ENCODE assay signal across 27 cellular contexts in the genomic region with DNA sequence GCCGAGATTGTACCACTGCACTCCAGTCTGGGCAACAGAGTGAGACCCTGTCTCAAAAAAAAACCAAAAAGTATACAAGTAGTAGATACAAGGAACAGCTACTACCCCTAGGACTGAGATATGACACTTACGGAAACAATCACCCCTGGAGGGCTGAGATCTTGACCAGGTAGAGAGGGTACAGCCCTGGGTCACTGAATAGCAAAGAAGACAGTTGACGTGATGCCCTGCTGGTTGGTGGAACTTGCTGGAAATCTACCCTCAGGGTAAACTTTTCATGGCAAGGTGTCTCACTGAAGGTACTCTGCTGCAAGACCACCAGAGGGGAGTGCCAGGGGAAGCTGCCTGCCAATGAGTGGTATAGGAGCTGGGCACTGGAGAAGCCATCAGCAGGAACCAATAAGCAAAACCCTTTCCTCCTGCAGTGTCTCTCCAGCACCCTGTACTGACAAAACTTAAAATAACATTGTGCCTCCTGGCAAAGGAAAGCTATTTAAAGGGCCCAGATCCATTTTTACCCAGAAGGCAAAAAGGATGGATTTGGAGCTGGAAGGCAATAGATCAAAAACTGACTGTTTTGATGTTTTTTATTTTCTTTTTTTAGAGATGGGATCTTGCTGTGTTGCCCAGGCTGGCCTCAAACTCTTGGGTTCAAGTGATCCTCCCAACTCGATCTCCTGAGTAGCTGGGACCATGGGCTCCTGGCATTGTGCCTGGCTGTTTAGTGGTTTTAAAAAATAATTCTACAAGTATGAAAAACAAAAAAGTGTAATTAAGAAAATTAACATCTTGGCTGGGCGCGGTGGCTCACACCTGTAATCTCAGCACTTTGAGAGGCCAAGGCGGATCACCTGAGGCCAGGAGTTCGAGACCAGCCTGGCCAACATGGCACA.
"Had no signal": no experiment of that assay in that cellular context is flagged by ENCODE, and none has a peak within 500 bp of the region (broad histone marks: within the 10 kb centered on the region; RNA-seq: fewer than 3 reads in every experiment).

No MANE protein-coding gene starts in this region.

- H3K9me3 ChIP-seq: gastrocnemius medialis, right lobe of liver, upper lobe of left lung had no signal

- FAIRE-seq: bronchial epithelial cell, colon, kidney had no signal

- ATAC-seq: activated naive CD4-positive, alpha-beta T cell treated with anti-CD3 and anti-CD28 coated beads, Interleukin-2, amount 50 U/mL, for 72 hours; activated T-cell treated with anti-CD3 and anti-CD28 coated beads, Interleukin-2, amount 50 U/mL, for 72 hours; gastrocnemius medialis; naive thymus-derived CD8-positive, alpha-beta T cell; T-helper 17 cell had no signal

- H2AFZ ChIP-seq: neural progenitor cell had no signal

- H3K36me3 ChIP-seq: gastrocnemius medialis, neural progenitor cell, ovary, right lobe of liver, thoracic aorta, upper lobe of left lung had no signal

- H3K4me2 ChIP-seq: neural progenitor cell had no signal

- H3K36me3 Mint-ChIP-seq: activated naive CD4-positive, alpha-beta T cell treated with anti-CD3 and anti-CD28 coated beads, Interleukin-2, amount 50 U/mL, for 72 hours; neural progenitor cell had no signal

- H3K27ac Mint-ChIP-seq: activated CD4-positive, alpha-beta memory T cell treated with anti-CD3 and anti-CD28 coated beads, Interleukin-2, amount 10 ng/mL, durations not matched to agents 7 days and 5 days; activated CD4-positive, alpha-beta T cell treated with anti-CD3 and anti-CD28 coated beads, Interleukin-2, amount 10 ng/mL, durations not matched to agents 7 days and 5 days; activated naive CD4-positive, alpha-beta T cell treated with anti-CD3 and anti-CD28 coated beads, Interleukin-2, amount 50 U/mL, for 72 hours; activated T-cell treated with anti-CD3 and anti-CD28 coated beads, Interleukin-2, amount 50 U/mL, for 72 hours; neural progenitor cell; progenitor cell of endocrine pancreas; stimulated activated naive CD8-positive, alpha-beta T cell treated with anti-CD3 and anti-CD28 coated beads, Interleukin-15, Interleukin-2, amounts not matched to agents 100 ng/mL and 50 ng/mL, for 24 hours; T-helper 17 cell had no signal

- H3K9me3 Mint-ChIP-seq: activated CD4-positive, alpha-beta memory T cell treated with anti-CD3 and anti-CD28 coated beads, Interleukin-2, amount 10 ng/mL, durations not matched to agents 7 days and 5 days; activated naive CD4-positive, alpha-beta T cell treated with anti-CD3 and anti-CD28 coated beads, Interleukin-2, amount 50 U/mL, for 72 hours; activated T-cell treated with anti-CD3 and anti-CD28 coated beads, Interleukin-2, amount 50 U/mL, for 72 hours; neural progenitor cell; stimulated activated naive CD8-positive, alpha-beta T cell treated with anti-CD3 and anti-CD28 coated beads, Interleukin-15, Interleukin-2, amounts not matched to agents 100 ng/mL and 50 ng/mL, for 24 hours had no signal

- H3K27ac ChIP-seq: gastrocnemius medialis, neural progenitor cell, ovary, right lobe of liver, thoracic aorta, upper lobe of left lung had no signal

- H3K27me3 ChIP-seq: gastrocnemius medialis, neural progenitor cell, ovary, right lobe of liver, upper lobe of left lung had no signal

- H3K4me1 Mint-ChIP-seq: activated CD4-positive, alpha-beta memory T cell treated with anti-CD3 and anti-CD28 coated beads, Interleukin-2, amount 10 ng/mL, durations not matched to agents 7 days and 5 days; activated CD4-positive, alpha-beta T cell treated with anti-CD3 and anti-CD28 coated beads, Interleukin-2, amount 10 ng/mL, durations not matched to agents 7 days and 5 days; central memory CD8-positive, alpha-beta T cell; naive thymus-derived CD8-positive, alpha-beta T cell had no signal

- DNase-seq: activated CD4-positive, alpha-beta memory T cell treated with anti-CD3 and anti-CD28 coated beads, Interleukin-2, amount 10 ng/mL, durations not matched to agents 7 days and 5 days; activated CD4-positive, alpha-beta T cell treated with anti-CD3 and anti-CD28 coated beads for 1 hour; activated CD4-positive, alpha-beta T cell treated with anti-CD3 and anti-CD28 coated beads, Interleukin-2, amount 10 ng/mL, durations not matched to agents 7 days and 5 days; activated naive CD4-positive, alpha-beta T cell; activated T-cell treated with anti-CD3 and anti-CD28 coated beads, Interleukin-2, amount 50 U/mL, for 72 hours; anterior cingulate cortex; dermis blood vessel endothelial cell; effector CD4-positive, alpha-beta T cell; gastrocnemius medialis; glutamatergic neuron; kidney; midbrain; naive thymus-derived CD8-positive, alpha-beta T cell; right lobe of liver; stimulated activated CD4-positive, alpha-beta T cell treated with anti-CD3 and anti-CD28 coated beads, Interleukin-2, amount 100 ng/mL, for 48 hours; T-helper 17 cell; T1000; upper lobe of left lung had no signal

- H3K4me1 ChIP-seq: gastrocnemius medialis, right lobe of liver, upper lobe of left lung had no signal

- H3K4me3 Mint-ChIP-seq: activated CD4-positive, alpha-beta memory T cell treated with anti-CD3 and anti-CD28 coated beads, Interleukin-2, amount 10 ng/mL, durations not matched to agents 7 days and 5 days; activated CD4-positive, alpha-beta T cell treated with anti-CD3 and anti-CD28 coated beads, Interleukin-2, amount 10 ng/mL, durations not matched to agents 7 days and 5 days; activated T-cell treated with anti-CD3 and anti-CD28 coated beads, Interleukin-2, amount 50 U/mL, for 72 hours; central memory CD8-positive, alpha-beta T cell; naive thymus-derived CD8-positive, alpha-beta T cell; neural progenitor cell; stimulated activated naive CD8-positive, alpha-beta T cell treated with anti-CD3 and anti-CD28 coated beads, Interleukin-15, Interleukin-2, amounts not matched to agents 100 ng/mL and 50 ng/mL, for 24 hours; T-helper 17 cell had no signal

- H3K4me3 ChIP-seq: gastrocnemius medialis, neural progenitor cell, ovary, right lobe of liver, thoracic aorta, upper lobe of left lung had no signal
